Comparison of ENCODE assay signal across 7 cellular contexts in genomic region chr5:140647042-140647341, GRCh38. TPM values are rescaled to one million over a fixed set of nuclear protein-coding genes. Genes with fewer than 3 reads are reported as not detected.
DNase-seq lines count a peak whose midpoint lies in the region; ATAC-seq and TF ChIP-seq lines count a peak whose summit lies in the region.

No MANE protein-coding gene starts in this region.

- H3K27me3 ChIP-seq in WERI-Rb-1 (ENCODE audit: insufficient read depth, low read depth, severe bottlenecking), result no peaks in the 10 kb centered on the region
- H3K27me3 ChIP-seq in right atrium auricular region, result no peaks in the 10 kb centered on the region

- peaks cover 58% of the 10 kb centered on the region for H3K4me1 Mint-ChIP-seq in stimulated activated effector memory CD8-positive, alpha-beta T cell treated with anti-CD3 and anti-CD28 coated beads, Interleukin-12 subunit alpha, Interleukin-12 subunit beta, amount 100 ng/mL, for 72 hours

- H3K27ac ChIP-seq in WERI-Rb-1, result peak overlapping the region; percentile 68
- peak overlapping the region; percentile 84 to 85 for H3K27ac ChIP-seq in right atrium auricular region

- DNase-seq in HEK293T (ENCODE audit: extremely low spot score), result peak; percentile 22
- DNase-seq in WERI-Rb-1, result no peak
- no peak for DNase-seq in right atrium auricular region (ENCODE audit: low spot score)
- DNase-seq in stimulated activated effector memory CD8-positive, alpha-beta T cell treated with anti-CD3 and anti-CD28 coated beads, Interleukin-12 subunit alpha, Interleukin-12 subunit beta, amount 100 ng/mL, for 72 hours (ENCODE audit: low spot score in 2 of 2), result no peak
- DNase-seq in NCI-H524 (lab: John Stamatoyannopoulos, UW), result no peak
- no peak for DNase-seq in NCI-H187 treated with DMSO at 0.1 percent for 48 hours (lab: John Stamatoyannopoulos, UW)
- no peak for DNase-seq in stimulated activated CD8-positive, alpha-beta memory T cell treated with anti-CD3 and anti-CD28 coated beads, Interleukin-4, amount 100 ng/mL, for 48 hours

- POLR2A ChIA-PET in HEK293T (lab: Yijun Ruan, JAX), result interaction anchor here (0.7 to 2.8 kb wide), 29 partner anchors 8 to 245 kb away, joined by 3 to 46 read pairs (median 6); partner anchors contain the start of genes ANKHD1, APBB3, HARS1 and HARS2

- peaks cover 94% of the 10 kb centered on the region for H3K36me3 Mint-ChIP-seq in stimulated activated effector memory CD8-positive, alpha-beta T cell treated with anti-CD3 and anti-CD28 coated beads, Interleukin-12 subunit alpha, Interleukin-12 subunit beta, amount 100 ng/mL, for 72 hours

- H3K9me3 Mint-ChIP-seq in stimulated activated effector memory CD8-positive, alpha-beta T cell treated with anti-CD3 and anti-CD28 coated beads, Interleukin-12 subunit alpha, Interleukin-12 subunit beta, amount 100 ng/mL, for 72 hours, result no peaks in the 10 kb centered on the region

- peaks cover 0 to 32% of the 10 kb centered on the region in 2 donors for H3K4me1 ChIP-seq in right atrium auricular region

- peak overlapping the region; percentile 95 for H3K27ac Mint-ChIP-seq in stimulated activated effector memory CD8-positive, alpha-beta T cell treated with anti-CD3 and anti-CD28 coated beads, Interleukin-12 subunit alpha, Interleukin-12 subunit beta, amount 100 ng/mL, for 72 hours

- no peaks in the 10 kb centered on the region for H3K9me3 ChIP-seq in WERI-Rb-1 (ENCODE audit: severe bottlenecking)
- H3K9me3 ChIP-seq in right atrium auricular region, result no peaks in the 10 kb centered on the region

- peaks cover 72% of the 10 kb centered on the region for H3K36me3 ChIP-seq in WERI-Rb-1
- peaks cover 49% of the 10 kb centered on the region for H3K36me3 ChIP-seq in right atrium auricular region

- TF ChIP-seq CTCF in WERI-Rb-1 (IDR thresholded peaks at IDR 0.05; ENCODE audit: low read depth, low read length) (no peak), right atrium auricular region (IDR thresholded peaks at IDR 0.05) (no peak)

- peak overlapping the region; percentile 89 for H3K4me3 ChIP-seq in WERI-Rb-1 (ENCODE audit: low read depth, low read length)
- H3K4me3 ChIP-seq in right atrium auricular region, result peak overlapping the region; percentile 91 to 93

- peak; percentile 40 for ATAC-seq in stimulated activated effector memory CD8-positive, alpha-beta T cell treated with anti-CD3 and anti-CD28 coated beads, Interleukin-12 subunit alpha, Interleukin-12 subunit beta, amount 100 ng/mL, for 72 hours

- CTCF ChIA-PET in HEK293T (lab: Yijun Ruan, JAX), result interaction anchor here (1.3 kb wide), 1 partner anchor 11 kb away, joined by 3 read pairs; no protein-coding TSS in a partner anchor

- H3K4me3 Mint-ChIP-seq in stimulated activated effector memory CD8-positive, alpha-beta T cell treated with anti-CD3 and anti-CD28 coated beads, Interleukin-12 subunit alpha, Interleukin-12 subunit beta, amount 100 ng/mL, for 72 hours, result peak overlapping the region; percentile 88

TF ChIP-seq in HEK293T, 16 proteins besides CTCF, POLR2A, EP300 and RAD21:
- TF ChIP-seq L3MBTL2 (conservative IDR thresholded peaks at IDR 0.05), result no peak
- no peak for TF ChIP-seq SP1 (IDR thresholded peaks at IDR 0.05)
- TF ChIP-seq ZNF384 (IDR thresholded peaks at IDR 0.05), result no peak
- TF ChIP-seq ARNT (IDR thresholded peaks at IDR 0.05), result no peak
- TF ChIP-seq NFRKB (IDR thresholded peaks at IDR 0.05), result no peak
TF ChIP-seq in HEK293T: peak in this region for 0.

RNA-seq across cellular contexts. Expression of gene NDUFA2, which starts 0.4 kb away (rescaled TPM):
- 10 to 100 TPM; 79.1 to 81.5 TPM for total RNA-seq in right atrium auricular region

RNA-seq across cellular contexts. Expression of gene IK, which starts 0.6 kb away (rescaled TPM):
- total RNA-seq in right atrium auricular region, result 100 to 1,000 TPM in 1 of 2 donors, 10 to 100 TPM in 1; 75.1 to 106 TPM

RNA-seq across cellular contexts. Expression of gene TMCO6, which starts 7.7 kb away (rescaled TPM):
- total RNA-seq in right atrium auricular region, result 10 to 100 TPM; 10.6 to 26.0 TPM

RNA-seq across cellular contexts. Expression of gene CD14, which starts 14.0 kb away (rescaled TPM):
- 10 to 100 TPM; 25.0 to 74.1 TPM for total RNA-seq in right atrium auricular region

RNA-seq across cellular contexts. Expression of gene WDR55, which starts 17.7 kb away (rescaled TPM):
- 10 to 100 TPM in 1 of 2 donors, 1 to 10 TPM in 1; 8.3 to 12.4 TPM for total RNA-seq in right atrium auricular region
